In genomic region chr1:93850687-93851326, GRCh38 we compare ENCODE assay signal across 8 cellular contexts. TPM values are rescaled to one million over a fixed set of nuclear protein-coding genes. Genes with fewer than 3 reads are reported as not detected.
DNase-seq lines count a peak whose midpoint lies in the region; ATAC-seq, FAIRE-seq and TF ChIP-seq lines count a peak whose summit lies in the region.
"Not testable (repeated sequence)": the region's sequence is repeated elsewhere in the genome, so short reads cannot be mapped to it uniquely, and the experiment has no call there.

No MANE protein-coding gene starts in this region.

- H3K9me2 ChIP-seq in DOHH2 (replicated peaks; ENCODE audit: control insufficient read depth, low read length): not testable (repeated sequence)

- ATAC-seq in activated T-cell treated with anti-CD3 and anti-CD28 coated beads, Interleukin-2, amount 50 U/mL, for 4 hours: not testable (repeated sequence)

- peak overlapping the region; percentile 68 for H3K4me3 ChIP-seq in DOHH2 (ENCODE audit: low read length)
- not testable (repeated sequence) for H3K4me3 ChIP-seq in NB4 (ENCODE audit: low read depth, low read length); testis
- H3K4me3 ChIP-seq in kidney (ENCODE audit: low read length in 2 of 2): peak overlapping the region in 1 of 2 donors; percentile 29
- H3K4me3 ChIP-seq in rectal smooth muscle tissue (ENCODE audit: low read length): peak overlapping the region; percentile 3

- H3K9ac ChIP-seq in kidney (ENCODE audit: low read length in 2 of 2); rectal smooth muscle tissue (ENCODE audit: low read length): not testable (repeated sequence)

- not testable (repeated sequence) for H3K9me3 ChIP-seq in DOHH2 (ENCODE audit: control insufficient read depth, insufficient read depth, low read length); kidney (ENCODE audit: control insufficient read depth in 1 of 2, low read length in 2 of 2); testis

- TF ChIP-seq CTCF in DOHH2 (IDR thresholded peaks at IDR 0.05; ENCODE audit: low read depth, low read length, poor library complexity, severe bottlenecking) (peak; percentile 48), NB4 (IDR thresholded peaks at IDR 0.05; ENCODE audit: low read depth, low read length) (peak; percentile 20), kidney (IDR thresholded peaks at IDR 0.05; ENCODE audit: borderline replicate concordance, extremely low read depth, insufficient read depth) (peak; percentile 23), testis (IDR thresholded peaks at IDR 0.05) (peak; percentile 11 to 61 (median 30))

- WGBS in testis, 2 donors: 39 to 45% methylated on average over 6 to 10 of the region's 10 CpGs

- not testable (repeated sequence) for TF ChIP-seq POLR2A in NB4 (IDR thresholded peaks at IDR 0.05; ENCODE audit: extremely low read depth, insufficient read length); testis (IDR thresholded peaks at IDR 0.05)

- H3F3A ChIP-seq in DOHH2 (ENCODE audit: control insufficient read depth, insufficient read depth): peaks cover 11% of the 10 kb centered on the region

- H3K79me2 ChIP-seq in DOHH2 (ENCODE audit: control insufficient read depth, low read length): not testable (repeated sequence)

- peak overlapping the region; percentile 12 for H3K4me3 Mint-ChIP-seq in activated T-cell treated with anti-CD3 and anti-CD28 coated beads, Interleukin-2, amount 50 U/mL, for 4 hours

- peaks cover 14% of the 10 kb centered on the region for H3K27me3 Mint-ChIP-seq in activated T-cell treated with anti-CD3 and anti-CD28 coated beads, Interleukin-2, amount 50 U/mL, for 4 hours (ENCODE audit: low read depth)

- not testable (repeated sequence) for H3K27ac ChIP-seq in DOHH2 (ENCODE audit: low read depth, low read length); kidney (ENCODE audit: low read depth in 2 of 2, low read length in 2 of 2); rectal smooth muscle tissue (ENCODE audit: low read depth, low read length); testis

- H3K9me3 Mint-ChIP-seq in activated T-cell treated with anti-CD3 and anti-CD28 coated beads, Interleukin-2, amount 50 U/mL, for 4 hours: not testable (repeated sequence)

- H3K36me3 ChIP-seq in DOHH2 (ENCODE audit: control insufficient read depth, low read length); kidney (ENCODE audit: control insufficient read depth in 1 of 2, insufficient read depth in 2 of 2, low read length in 2 of 2); rectal smooth muscle tissue (ENCODE audit: control insufficient read depth, insufficient read depth, low read length); testis (ENCODE audit: low read depth, missing control alignments): not testable (repeated sequence)

- H3K36me3 Mint-ChIP-seq in activated T-cell treated with anti-CD3 and anti-CD28 coated beads, Interleukin-2, amount 50 U/mL, for 4 hours (ENCODE audit: insufficient read depth): not testable (repeated sequence)

- DNase-seq in NB4 (ENCODE audit: low read depth) (peak; percentile 45), SK-N-DZ (ENCODE audit: low spot score) (peak; percentile 57), dermis blood vessel endothelial cell (peak; percentile 76), kidney (peak; percentile 75), testis (peak; percentile 87)
- peak; percentile 39 for DNase-seq in activated T-cell treated with anti-CD3 and anti-CD28 coated beads, Interleukin-2, amount 50 U/mL, for 4 hours

- not testable (repeated sequence) for H4K20me1 ChIP-seq in DOHH2 (ENCODE audit: control insufficient read depth, insufficient read depth, low read depth, low read length)

- peaks cover 20% of the 10 kb centered on the region for H3K4me1 ChIP-seq in DOHH2 (ENCODE audit: control insufficient read depth, low read length)
- H3K4me1 ChIP-seq in kidney (ENCODE audit: control insufficient read depth in 1 of 2, insufficient read depth in 1 of 2, low read depth in 1 of 2, low read length in 2 of 2); rectal smooth muscle tissue (ENCODE audit: control insufficient read depth, insufficient read depth, low read length); testis: not testable (repeated sequence)

- not testable (repeated sequence) for FAIRE-seq in kidney (lab: Jason Lieb, UNC)

- intact Hi-C loops in kidney (cut with DNase I); testis (cut with DNase I; ENCODE audit: low total_unique reads): not testable (repeated sequence)

- H3K27me3 ChIP-seq in DOHH2 (ENCODE audit: control insufficient read depth, low read length); rectal smooth muscle tissue (ENCODE audit: control insufficient read depth, insufficient read depth, low read length); testis: not testable (repeated sequence)

- H3K4me1 Mint-ChIP-seq in activated T-cell treated with anti-CD3 and anti-CD28 coated beads, Interleukin-2, amount 50 U/mL, for 4 hours (ENCODE audit: low read depth): peaks cover 16% of the 10 kb centered on the region

- H3K4me2 ChIP-seq in DOHH2 (ENCODE audit: low read length): peak overlapping the region; percentile 87

RNA-seq across cellular contexts. Expression of gene DNTTIP2, which starts 28.2 kb away (rescaled TPM):
- 9.0 and 12.3 TPM in 2 replicates for polyA plus RNA-seq in SK-N-DZ (2014; cell fraction: cytosol; rRNA removed)
- 171 and 227 TPM in 2 replicates for polyA plus RNA-seq in SK-N-DZ (2014; cell fraction: nucleus; rRNA removed)
- 100 to 1,000 TPM; 135 to 143 (median 141) TPM for total RNA-seq in activated T-cell treated with anti-CD3 and anti-CD28 coated beads, Interleukin-2, amount 50 U/mL, for 4 hours
- total RNA-seq in dermis blood vessel endothelial cell (33.2 and 40.4 TPM in 2 replicates), kidney (48.4 TPM), testis (10 to 100 TPM; 30.8 to 35.4 TPM)
- polyA plus RNA-seq in kidney (ENCODE audit: insufficient read depth, low read depth, low replicate concordance) (47.3 TPM), testis (ENCODE audit: insufficient read depth, low read depth, low replicate concordance) (17.0 TPM)

RNA-seq across cellular contexts. Expression of gene GCLM, which starts 58.4 kb away (rescaled TPM):
- polyA plus RNA-seq in SK-N-DZ (2014; cell fraction: cytosol; rRNA removed): 5.1 and 11.1 TPM in 2 replicates
- polyA plus RNA-seq in SK-N-DZ (2014; cell fraction: nucleus; rRNA removed): 1.4 and 1.7 TPM in 2 replicates
- 10 to 100 TPM; 23.3 to 36.9 (median 30.3) TPM for total RNA-seq in activated T-cell treated with anti-CD3 and anti-CD28 coated beads, Interleukin-2, amount 50 U/mL, for 4 hours
- total RNA-seq in dermis blood vessel endothelial cell (19.4 and 33.7 TPM in 2 replicates), kidney (14.7 TPM), testis (1 to 10 TPM; 4.9 to 5.2 TPM)
- polyA plus RNA-seq in kidney (ENCODE audit: insufficient read depth, low read depth, low replicate concordance) (14.7 TPM), testis (ENCODE audit: insufficient read depth, low read depth, low replicate concordance) (11.8 TPM)
